ENCODE assay signal across 1 cellular context in the genomic region with DNA sequence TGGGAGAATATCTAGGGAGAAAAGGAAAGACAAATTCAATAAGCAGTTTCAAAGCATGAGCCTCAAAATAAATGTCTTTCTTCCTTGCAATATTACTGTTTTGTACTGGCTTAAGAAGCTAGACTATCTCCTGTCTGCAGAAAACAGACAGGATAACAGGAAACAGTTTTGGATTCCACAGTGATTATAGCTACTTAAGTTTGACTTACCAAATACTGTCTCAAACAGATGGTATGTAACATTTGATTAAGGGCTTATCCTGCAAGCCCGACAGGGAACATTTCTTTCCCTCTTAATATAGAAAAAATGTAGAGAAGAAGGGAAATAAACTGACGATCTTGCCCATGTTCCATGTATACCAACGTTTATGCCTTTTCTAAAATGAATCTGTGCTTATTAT.
TF ChIP-seq lines count a peak whose summit lies in the region.

No MANE protein-coding gene starts in this region.

TF ChIP-seq in HepG2, 621 proteins besides CTCF, POLR2A, EP300 and RAD21 (continued from another document):
- TF ChIP-seq, protein P1, sequence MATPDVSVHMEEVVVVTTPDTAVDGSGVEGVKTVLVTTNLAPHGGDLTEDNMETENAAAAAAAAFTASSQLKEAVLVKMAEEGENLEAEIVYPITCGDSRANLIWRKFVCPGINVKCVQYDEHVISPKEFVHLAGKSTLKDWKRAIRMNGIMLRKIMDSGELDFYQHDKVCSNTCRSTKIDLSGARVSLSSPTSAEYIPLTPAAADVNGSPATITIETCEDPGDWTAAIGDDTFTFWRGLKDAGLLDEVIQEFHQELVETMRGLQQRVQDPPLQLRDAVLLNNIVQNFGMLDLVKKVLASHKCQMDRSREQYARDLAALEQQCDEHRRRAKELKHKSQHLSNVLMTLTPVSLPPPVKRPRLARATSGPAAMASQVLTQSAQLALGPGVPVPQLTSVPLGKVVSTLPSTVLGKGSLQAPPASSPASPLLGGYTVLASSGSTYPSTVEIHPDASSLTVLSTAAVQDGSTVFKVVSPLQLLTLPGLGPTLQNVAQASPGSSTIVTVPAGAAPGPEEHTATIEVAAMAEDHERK (CRISPR knock-in tag; IDR thresholded peaks at IDR 0.05; ENCODE audit: low read depth): no peak
- TF ChIP-seq TEAD3 (CRISPR knock-in tag; optimal IDR thresholded peaks at IDR 0.05; ENCODE audit: borderline replicate concordance) (no peak), DNMT1 (CRISPR knock-in tag; IDR thresholded peaks at IDR 0.05) (no peak)
